9 cellular contexts compared by ENCODE assay signal in genomic region chr6:11366934-11367637, GRCh38.
DNase-seq lines count a peak whose midpoint lies in the region; ATAC-seq and TF ChIP-seq lines count a peak whose summit lies in the region.
"Had no signal": no experiment of that assay in that cellular context is flagged by ENCODE, and none has a peak within 500 bp of the region (broad histone marks: within the 10 kb centered on the region; RNA-seq: fewer than 3 reads in every experiment).

No MANE protein-coding gene starts in this region.

- H3K4me1 ChIP-seq in OCI-LY3 (ENCODE audit: low read length) = peaks cover 62% of the 10 kb centered on the region

- H3K27me3 ChIP-seq in OCI-LY3 (ENCODE audit: low read depth, low read length) = no peaks in the 10 kb centered on the region

- peaks cover 82% of the 10 kb centered on the region for H3K36me3 ChIP-seq in OCI-LY3 (replicated peaks; ENCODE audit: low read depth, low read length)

- H3K79me2 ChIP-seq in OCI-LY3 (ENCODE audit: low read length) = peaks cover 100% of the 10 kb centered on the region

- POLR2A ChIA-PET in HEK293T (lab: Yijun Ruan, JAX) = no interaction called here

- no peak for TF ChIP-seq CTCF in OCI-LY3 (IDR thresholded peaks at IDR 0.05; ENCODE audit: low read depth, low read length)
- TF ChIP-seq CTCF in epithelial cell of esophagus (IDR thresholded peaks at IDR 0.05; ENCODE audit: insufficient read depth, low read depth, low read length, missing control alignments) = no peak

- peak overlapping the region; percentile 63 for H3K4me2 ChIP-seq in OCI-LY3 (ENCODE audit: low read length)

- ATAC-seq in GM18505 (IDR thresholded peaks at IDR 0.05; ENCODE audit: unreplicated experiment) = no peak
- ATAC-seq in HG03565 (IDR thresholded peaks at IDR 0.05; ENCODE audit: unreplicated experiment) = no peak

- CTCF ChIA-PET in HEK293T (lab: Yijun Ruan, JAX) = interaction anchor here (1.2 kb wide), 1 partner anchor 13 kb away, joined by 3 read pairs; no protein-coding TSS in a partner anchor

- peak overlapping the region; percentile 24; the same call in 1 of the 2 replicates for H3K4me3 ChIP-seq in OCI-LY3 (ENCODE audit: low read length)
- H3K4me3 ChIP-seq in epithelial cell of esophagus (ENCODE audit: low read length) = no peak overlapping the region

- DNase-seq in epithelial cell of esophagus (ENCODE audit: low read depth) = peak; percentile 68
- DNase-seq in renal cortical epithelial cell (ENCODE audit: low read depth) = peak; percentile 80
- no peak for DNase-seq in HEK293T (ENCODE audit: extremely low spot score)
- no peak for DNase-seq in NK-92 (lab: John Stamatoyannopoulos, UW; ENCODE audit: unreplicated experiment)
- DNase-seq in activated CD4-positive, CD25-positive, alpha-beta regulatory T cell (lab: John Stamatoyannopoulos, UW) = no peak

- peaks cover 52% of the 10 kb centered on the region for H4K20me1 ChIP-seq in OCI-LY3 (ENCODE audit: insufficient read depth, low read length)

- no peaks in the 10 kb centered on the region for H3K9me3 ChIP-seq in OCI-LY3 (ENCODE audit: insufficient read depth, low read length)

- no peak overlapping the region for H2AFZ ChIP-seq in OCI-LY3 (ENCODE audit: low read depth, low read length)

- 0 out of 2 replicates have a peak overlapping the region, but pooled peaks have one; percentile 15 for H3K27ac ChIP-seq in OCI-LY3 (ENCODE audit: low read length)
- H3K27ac ChIP-seq: HL-60 had no signal

- H3K9ac ChIP-seq in OCI-LY3 (ENCODE audit: low read length) = no peak overlapping the region

- peak; percentile 20 for TF ChIP-seq POLR2A in GM18505 (IDR thresholded peaks at IDR 0.05; ENCODE audit: borderline replicate concordance, extremely low read depth, insufficient read depth, insufficient read length)

TF ChIP-seq in HEK293T, 16 proteins besides CTCF, POLR2A, EP300 and RAD21:
- no peak for TF ChIP-seq FOXM1 (IDR thresholded peaks at IDR 0.05; ENCODE audit: borderline replicate concordance)
- TF ChIP-seq L3MBTL2 (conservative IDR thresholded peaks at IDR 0.05) = no peak
- no peak for TF ChIP-seq LEF1 (IDR thresholded peaks at IDR 0.05; ENCODE audit: borderline replicate concordance)
- no peak for TF ChIP-seq CTBP1 (IDR thresholded peaks at IDR 0.05; ENCODE audit: borderline replicate concordance)
- no peak for TF ChIP-seq SUZ12 (IDR thresholded peaks at IDR 0.05)
- no peak for TF ChIP-seq TARDBP (IDR thresholded peaks at IDR 0.05)
- no peak for TF ChIP-seq ARNT (IDR thresholded peaks at IDR 0.05)
- no peak for TF ChIP-seq NFRKB (IDR thresholded peaks at IDR 0.05)
- no peak for TF ChIP-seq PKNOX1 (IDR thresholded peaks at IDR 0.05)
- no peak for TF ChIP-seq ZNF384 (IDR thresholded peaks at IDR 0.05)
- no peak for TF ChIP-seq HDGF (IDR thresholded peaks at IDR 0.05; ENCODE audit: borderline replicate concordance)
- TF ChIP-seq FOXA1 (IDR thresholded peaks at IDR 0.05) = no peak
- TF ChIP-seq ELF4 (IDR thresholded peaks at IDR 0.05) = no peak
- no peak for TF ChIP-seq SP1 (IDR thresholded peaks at IDR 0.05)
- TF ChIP-seq FOXK2 (IDR thresholded peaks at IDR 0.05) = no peak
- no peak for TF ChIP-seq BHLHE40 (IDR thresholded peaks at IDR 0.05; ENCODE audit: borderline replicate concordance)

Comparison
In these comparisons a context has a peak if more than half of its experiments do, and no peak if none do; other contexts are left out.
1. DNase-seq: peak in epithelial cell of esophagus (single experiment) and renal cortical epithelial cell (single experiment); none in HEK293T (single experiment), NK-92 (single experiment) and activated CD4-positive, CD25-positive, alpha-beta regulatory T cell (0 of 4).